In the genomic region with DNA sequence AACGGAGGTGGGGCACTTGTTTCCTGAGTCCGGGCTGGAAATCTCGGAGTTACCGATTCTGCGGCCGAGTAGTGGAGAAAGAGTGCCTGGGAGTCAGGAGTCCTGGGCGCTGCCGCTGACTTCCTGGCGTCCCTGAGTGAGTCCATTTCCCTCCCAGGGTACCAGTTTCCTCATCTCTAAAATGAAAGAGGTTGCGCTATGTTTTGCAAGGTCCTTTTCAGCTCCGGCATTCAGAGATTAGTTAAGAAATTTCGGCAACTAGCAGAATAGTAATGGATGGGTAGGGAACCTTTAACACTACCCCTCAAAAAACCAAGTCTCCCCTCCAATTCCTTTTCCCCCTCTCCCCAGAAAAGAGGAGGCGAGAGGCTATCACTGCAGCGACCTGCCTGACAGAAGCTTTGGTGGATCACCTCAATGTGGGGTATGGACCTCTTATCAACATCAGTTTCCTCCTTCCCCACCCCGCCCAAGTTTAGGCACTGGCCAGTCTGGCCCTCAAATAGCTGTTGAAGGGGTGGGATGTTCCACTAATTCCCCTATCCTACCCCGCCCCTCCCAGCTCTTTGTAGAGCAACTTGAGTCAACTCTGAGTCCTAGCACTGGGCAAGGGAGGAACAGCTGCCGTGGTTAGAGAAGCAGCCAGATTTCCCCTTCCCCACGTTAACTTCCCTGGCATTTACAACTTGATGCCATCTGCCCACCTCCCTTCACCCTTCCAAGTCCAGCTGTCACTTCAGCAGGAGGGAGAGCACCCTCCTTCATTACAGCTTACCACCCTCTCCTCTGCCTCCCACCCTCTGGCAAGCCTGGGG, we compare ENCODE assay signal across 8 cellular contexts. TPM values are rescaled to one million over a fixed set of nuclear protein-coding genes. Genes with fewer than 3 reads are reported as not detected.
DNase-seq lines count a peak whose midpoint lies in the region; ATAC-seq, FAIRE-seq and TF ChIP-seq lines count a peak whose summit lies in the region.

No MANE protein-coding gene starts in this region.

- peaks cover 15% of the 10 kb centered on the region for H3K27me3 Mint-ChIP-seq in HFFc6 (ENCODE audit: insufficient read depth)
- H3K27me3 Mint-ChIP-seq in T-cell, result peaks cover 2% of the 10 kb centered on the region in 2 donors

- ATAC-seq in T-cell (replicated peaks in 1 of 4) (no peak), foreskin keratinocyte (peak; percentile 49), GM18498 (IDR thresholded peaks at IDR 0.05; ENCODE audit: unreplicated experiment) (no peak), HG03097 (IDR thresholded peaks at IDR 0.05; ENCODE audit: low FRiP score, unreplicated experiment) (no peak)

- no peaks in the 10 kb centered on the region for H3K9me3 Mint-ChIP-seq in HFFc6
- no peaks in the 10 kb centered on the region for H3K9me3 Mint-ChIP-seq in T-cell

- H3K27me3 ChIP-seq in foreskin keratinocyte, result peaks cover 8% of the 10 kb centered on the region

- H3K4me3 ChIP-seq in skin epidermis, result peak overlapping the region; percentile 53 to 81 (median 67)

- H3K36me3 Mint-ChIP-seq in HFFc6 (ENCODE audit: low read depth) (no peaks in the 10 kb centered on the region), T-cell (peaks cover 3% of the 10 kb centered on the region)

- TF ChIP-seq CTCF in C4-2B (conservative IDR thresholded peaks at IDR 0.05) (no peak), HFFc6 (IDR thresholded peaks at IDR 0.05) (no peak), foreskin keratinocyte (conservative IDR thresholded peaks at IDR 0.05) (peak; percentile 1)

- H3K4me3 Mint-ChIP-seq in HFFc6 (peak overlapping the region; percentile 92), T-cell (peak overlapping the region; percentile 93 to 98 (median 97))

- peaks cover 10% of the 10 kb centered on the region for H3K4me1 ChIP-seq in foreskin keratinocyte

- POLR2A ChIA-PET in T-cell (lab: Charles Lee), result interaction anchor here (0.6 to 0.7 kb wide), 3 partner anchors 21 to 368 kb away, joined by 3 to 4 read pairs (median 4); no protein-coding TSS in a partner anchor

- DNase-seq in HFFc6 (no peak), T-cell (no peak), foreskin keratinocyte (no peak), H54 (ENCODE audit: insufficient read length, low spot score) (no peak)

- peak overlapping the region; percentile 90 for H3K27ac Mint-ChIP-seq in HFFc6
- peak overlapping the region; percentile 86 to 96 for H3K27ac Mint-ChIP-seq in T-cell

- H3K4me1 Mint-ChIP-seq in HFFc6 (ENCODE audit: low read depth) (peaks cover 87% of the 10 kb centered on the region), T-cell (peaks cover 23 to 45% (median 34%) of the 10 kb centered on the region in 3 donors)

- no peak for FAIRE-seq in H54 (lab: Jason Lieb, UNC)

- TF ChIP-seq POLR2A in H54 (IDR thresholded peaks at IDR 0.05; ENCODE audit: low read depth, low read length), result no peak; the same call in 1 of the 2 replicates

- CTCF ChIA-PET in T-cell (lab: Charles Lee), result interaction anchor here (0.5 to 1.6 kb wide), 10 partner anchors 11 to 920 kb away, joined by 3 to 6 read pairs (median 4); no protein-coding TSS in a partner anchor

- H3K27ac ChIP-seq in C4-2B, result peak overlapping the region; percentile 74
- peak overlapping the region; percentile 43 for H3K27ac ChIP-seq in foreskin keratinocyte
- H3K27ac ChIP-seq in skin epidermis, result peak overlapping the region; percentile 66 to 96 (median 91)

RNA-seq across cellular contexts. Expression of a gene that starts 0.9 kb away (rescaled TPM):
- 100 to 1,000 TPM in 4 of 6 experiments, 10 to 100 TPM in 2; 87.4 to 113 (median 104) TPM for total RNA-seq in HFFc6 (2021; fragmentation: NEBNext Ultra II Directional; extraction: Animal tissue kit (Norgen Biotek cat#: 25700))
- 10 to 100 TPM; 49.4 to 76.6 (median 72.7) TPM for total RNA-seq in T-cell
- 107 and 121 TPM in 2 replicates for total RNA-seq in foreskin keratinocyte
- 153 and 177 TPM in 2 replicates for polyA plus RNA-seq in foreskin keratinocyte

RNA-seq across cellular contexts. Expression of a gene that starts 3.4 kb away (rescaled TPM):
- total RNA-seq in HFFc6 (2021; fragmentation: NEBNext Ultra II Directional; extraction: Animal tissue kit (Norgen Biotek cat#: 25700)), result 10 to 100 TPM in 2 of 6 experiments, 1 to 10 TPM in 4; 6.6 to 13.2 (median 7.8) TPM
- total RNA-seq in T-cell, result 10 to 100 TPM; 13.0 to 29.1 (median 22.4) TPM
- 1.4 and 1.5 TPM in 2 replicates for total RNA-seq in foreskin keratinocyte
- 0.76 and 1.0 TPM in 2 replicates for polyA plus RNA-seq in foreskin keratinocyte

RNA-seq across cellular contexts. Expression of a gene that starts 9.1 kb away (rescaled TPM):
- total RNA-seq in HFFc6 (2021; fragmentation: NEBNext Ultra II Directional; extraction: Animal tissue kit (Norgen Biotek cat#: 25700)), result 1 to 10 TPM in 4 of 6 experiments, under 1 TPM in 2; 0.95 to 2.3 (median 1.2) TPM
- total RNA-seq in T-cell (1 to 10 TPM; 2.6 to 4.6 (median 3.1) TPM), foreskin keratinocyte (0.42 and 0.44 TPM in 2 replicates)
- 0.22 and 0.32 TPM in 2 replicates for polyA plus RNA-seq in foreskin keratinocyte

RNA-seq across cellular contexts. Expression of a gene that starts 12.0 kb away (rescaled TPM):
- 1,000 to 10,000 TPM; 1,860 to 2,483 (median 2,072) TPM for total RNA-seq in HFFc6 (2021; fragmentation: NEBNext Ultra II Directional; extraction: Animal tissue kit (Norgen Biotek cat#: 25700))
- total RNA-seq in T-cell (10 to 100 TPM; 41.3 to 88.2 (median 73.5) TPM), foreskin keratinocyte (600 and 634 TPM in 2 replicates)
- 700 and 759 TPM in 2 replicates for polyA plus RNA-seq in foreskin keratinocyte

RNA-seq across cellular contexts. Expression of a gene that starts 26.1 kb away (rescaled TPM):
- total RNA-seq in HFFc6 (2021; fragmentation: NEBNext Ultra II Directional; extraction: Animal tissue kit (Norgen Biotek cat#: 25700)), result 10 to 100 TPM; 15.8 to 25.9 (median 16.9) TPM
- total RNA-seq in T-cell, result 10 to 100 TPM in 4 of 5 donors, 1 to 10 TPM in 1; 7.5 to 12.9 (median 11.5) TPM
- 7.9 and 9.0 TPM in 2 replicates for total RNA-seq in foreskin keratinocyte
- 7.9 and 8.5 TPM in 2 replicates for polyA plus RNA-seq in foreskin keratinocyte
